1 cellular context compared by ENCODE assay signal in the genomic region with DNA sequence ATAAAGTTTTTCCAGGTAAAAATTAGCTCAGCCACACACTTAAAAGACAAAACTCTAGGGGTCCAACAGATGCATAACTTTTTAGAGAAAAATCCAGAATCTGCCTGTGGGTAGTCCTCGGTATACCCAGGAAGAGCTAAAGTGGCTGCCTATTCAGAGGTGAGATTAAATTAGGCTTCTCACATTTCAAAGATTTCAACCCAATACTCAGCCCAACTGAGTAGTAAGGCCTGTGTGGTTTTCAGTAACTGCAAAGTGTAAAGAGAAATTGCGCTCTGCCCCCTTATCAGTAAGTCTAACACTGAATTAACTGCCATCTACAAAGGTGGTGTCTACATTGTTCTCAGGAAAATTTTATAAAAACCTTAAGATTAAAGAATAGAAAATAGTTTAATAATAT.
TF ChIP-seq lines count a peak whose summit lies in the region.

No MANE protein-coding gene starts in this region.

TF ChIP-seq in H1, 55 proteins besides CTCF, POLR2A, EP300 and RAD21:
- no peak for TF ChIP-seq SUZ12 (IDR thresholded peaks at IDR 0.05; ENCODE audit: low read length)
- no peak for TF ChIP-seq TAF7 (optimal IDR thresholded peaks at IDR 0.05; ENCODE audit: borderline replicate concordance, low read depth, low read length)
- TF ChIP-seq SRF (IDR thresholded peaks at IDR 0.05; ENCODE audit: low read depth, low read length), result no peak
- TF ChIP-seq, protein P1, sequence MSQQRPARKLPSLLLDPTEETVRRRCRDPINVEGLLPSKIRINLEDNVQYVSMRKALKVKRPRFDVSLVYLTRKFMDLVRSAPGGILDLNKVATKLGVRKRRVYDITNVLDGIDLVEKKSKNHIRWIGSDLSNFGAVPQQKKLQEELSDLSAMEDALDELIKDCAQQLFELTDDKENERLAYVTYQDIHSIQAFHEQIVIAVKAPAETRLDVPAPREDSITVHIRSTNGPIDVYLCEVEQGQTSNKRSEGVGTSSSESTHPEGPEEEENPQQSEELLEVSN (IDR thresholded peaks at IDR 0.05), result no peak
- TF ChIP-seq RXRA (IDR thresholded peaks at IDR 0.05; ENCODE audit: insufficient read depth, low read depth, low read length), result no peak
- no peak for TF ChIP-seq BRCA1 (IDR thresholded peaks at IDR 0.05; ENCODE audit: low read depth, low read length)
- TF ChIP-seq RBBP5 (IDR thresholded peaks at IDR 0.05; ENCODE audit: borderline replicate concordance, low read depth, low read length), result no peak
- TF ChIP-seq CREB1 (IDR thresholded peaks at IDR 0.05), result no peak
- TF ChIP-seq, protein P2, sequence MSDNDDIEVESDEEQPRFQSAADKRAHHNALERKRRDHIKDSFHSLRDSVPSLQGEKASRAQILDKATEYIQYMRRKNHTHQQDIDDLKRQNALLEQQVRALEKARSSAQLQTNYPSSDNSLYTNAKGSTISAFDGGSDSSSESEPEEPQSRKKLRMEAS (IDR thresholded peaks at IDR 0.05), result no peak
- no peak for TF ChIP-seq TCF12 (IDR thresholded peaks at IDR 0.05; ENCODE audit: low read depth, low read length)
- no peak for TF ChIP-seq TAF1 (IDR thresholded peaks at IDR 0.05; ENCODE audit: low read depth, low read length)
- no peak for TF ChIP-seq FOSL1 (IDR thresholded peaks at IDR 0.05; ENCODE audit: insufficient read depth, low read depth, low read length)
- no peak for TF ChIP-seq SP4 (IDR thresholded peaks at IDR 0.05; ENCODE audit: low read length)
- no peak for TF ChIP-seq CEBPB (IDR thresholded peaks at IDR 0.05; ENCODE audit: low read depth, low read length)
TF ChIP-seq in H1: peak in this region for 0.
